In genomic region chr20:32051720-32052089, GRCh38 we compare ENCODE assay signal across 10 cellular contexts. TPM values are rescaled to one million over a fixed set of nuclear protein-coding genes. Genes with fewer than 3 reads are reported as not detected.
DNase-seq lines count a peak whose midpoint lies in the region; ATAC-seq and TF ChIP-seq lines count a peak whose summit lies in the region.
"Had no signal": no experiment of that assay in that cellular context is flagged by ENCODE, and none has a peak within 500 bp of the region (broad histone marks: within the 10 kb centered on the region; RNA-seq: fewer than 3 reads in every experiment).

No MANE protein-coding gene starts in this region.

- intact Hi-C loops in activated naive CD4-positive, alpha-beta T cell treated with anti-CD3 and anti-CD28 coated beads for 36 hours (cut with micrococcal nuclease) = no loop called here
- intact Hi-C loops in right lobe of liver (cut with DNase I) = no loop called here

- H3K27me3 Mint-ChIP-seq in activated naive CD4-positive, alpha-beta T cell treated with anti-CD3 and anti-CD28 coated beads for 36 hours (ENCODE audit: low read depth) = peaks cover 45% of the 10 kb centered on the region
- peaks cover 76% of the 10 kb centered on the region for H3K27me3 Mint-ChIP-seq in activated naive CD4-positive, alpha-beta T cell treated with anti-CD3 and anti-CD28 coated beads, Interleukin-2, amount 10 ng/mL, durations not matched to agents 7 days and 5 days
- peaks cover 48% of the 10 kb centered on the region for H3K27me3 Mint-ChIP-seq in activated T-helper 17 cell treated with anti-CD3 and anti-CD28 coated beads, Interleukin-2, amount 50 U/mL, for 72 hours

- H3K4me1 ChIP-seq in right lobe of liver = no peaks in the 10 kb centered on the region

- peaks cover 0 to 12% of the 10 kb centered on the region in 2 donors for H3K27me3 ChIP-seq in right lobe of liver

- peak overlapping the region in 2 of 3 donors; percentile 18 to 45 for H3K27ac ChIP-seq in right lobe of liver
- peak overlapping the region; percentile 59 for H3K27ac ChIP-seq in substantia nigra (ENCODE audit: low read depth, low read length, poor library complexity, severe bottlenecking)

- H3K9me3 Mint-ChIP-seq in activated naive CD4-positive, alpha-beta T cell treated with anti-CD3 and anti-CD28 coated beads for 36 hours = no peaks in the 10 kb centered on the region
- no peaks in the 10 kb centered on the region for H3K9me3 Mint-ChIP-seq in activated naive CD4-positive, alpha-beta T cell treated with anti-CD3 and anti-CD28 coated beads, Interleukin-2, amount 10 ng/mL, durations not matched to agents 7 days and 5 days
- no peaks in the 10 kb centered on the region for H3K9me3 Mint-ChIP-seq in activated T-helper 17 cell treated with anti-CD3 and anti-CD28 coated beads, Interleukin-2, amount 50 U/mL, for 72 hours

- DNase-seq in activated naive CD4-positive, alpha-beta T cell treated with anti-CD3 and anti-CD28 coated beads for 36 hours = no peak
- no peak for DNase-seq in activated naive CD4-positive, alpha-beta T cell treated with anti-CD3 and anti-CD28 coated beads, Interleukin-2, amount 10 ng/mL, durations not matched to agents 7 days and 5 days
- peak in 1 of 3 donors; percentile 45 for DNase-seq in right lobe of liver
- no peak for DNase-seq in substantia nigra (lab: John Stamatoyannopoulos, UW)
- DNase-seq: NCI-H187 treated with DMSO at 0.1 percent for 48 hours had no signal

- H3K9me3 ChIP-seq in right lobe of liver = no peaks in the 10 kb centered on the region
- H3K9me3 ChIP-seq: pancreas had no signal

- peaks cover 11% of the 10 kb centered on the region for H3K4me1 Mint-ChIP-seq in activated naive CD4-positive, alpha-beta T cell treated with anti-CD3 and anti-CD28 coated beads for 36 hours (ENCODE audit: low read depth)
- peaks cover 19% of the 10 kb centered on the region for H3K4me1 Mint-ChIP-seq in activated naive CD4-positive, alpha-beta T cell treated with anti-CD3 and anti-CD28 coated beads, Interleukin-2, amount 10 ng/mL, durations not matched to agents 7 days and 5 days
- H3K4me1 Mint-ChIP-seq in activated T-helper 17 cell treated with anti-CD3 and anti-CD28 coated beads, Interleukin-2, amount 50 U/mL, for 72 hours = peaks cover 10% of the 10 kb centered on the region

- ATAC-seq in activated T-helper 17 cell treated with anti-CD3 and anti-CD28 coated beads, Interleukin-2, amount 50 U/mL, for 72 hours (replicated peaks) = no peak
- ATAC-seq in right lobe of liver = no peak
- no peak for ATAC-seq in HG02884 (IDR thresholded peaks at IDR 0.05; ENCODE audit: unreplicated experiment)
- ATAC-seq in GM19328 (IDR thresholded peaks at IDR 0.05; ENCODE audit: unreplicated experiment) = no peak
- no peak for ATAC-seq in HG03354 (IDR thresholded peaks at IDR 0.05; ENCODE audit: poor library complexity, severe bottlenecking, unreplicated experiment)

- TF ChIP-seq POLR2A in right lobe of liver (IDR thresholded peaks at IDR 0.05) = no peak

- H3K36me3 ChIP-seq in right lobe of liver = no peaks in the 10 kb centered on the region
- H3K36me3 ChIP-seq: pancreas had no signal

- no peak for TF ChIP-seq CTCF in right lobe of liver (IDR thresholded peaks at IDR 0.05)

- H3K36me3 Mint-ChIP-seq in activated naive CD4-positive, alpha-beta T cell treated with anti-CD3 and anti-CD28 coated beads for 36 hours (ENCODE audit: low read depth) = no peaks in the 10 kb centered on the region
- H3K36me3 Mint-ChIP-seq in activated naive CD4-positive, alpha-beta T cell treated with anti-CD3 and anti-CD28 coated beads, Interleukin-2, amount 10 ng/mL, durations not matched to agents 7 days and 5 days = peaks cover 5% of the 10 kb centered on the region
- H3K36me3 Mint-ChIP-seq in activated T-helper 17 cell treated with anti-CD3 and anti-CD28 coated beads, Interleukin-2, amount 50 U/mL, for 72 hours (ENCODE audit: low read depth) = no peaks in the 10 kb centered on the region

- H3K4me3 ChIP-seq in right lobe of liver = peak overlapping the region in 2 of 3 donors; percentile 31 to 42

- no peak overlapping the region for H3K27ac Mint-ChIP-seq in activated naive CD4-positive, alpha-beta T cell treated with anti-CD3 and anti-CD28 coated beads for 36 hours
- no peak overlapping the region for H3K27ac Mint-ChIP-seq in activated naive CD4-positive, alpha-beta T cell treated with anti-CD3 and anti-CD28 coated beads, Interleukin-2, amount 10 ng/mL, durations not matched to agents 7 days and 5 days
- H3K27ac Mint-ChIP-seq in activated T-helper 17 cell treated with anti-CD3 and anti-CD28 coated beads, Interleukin-2, amount 50 U/mL, for 72 hours = no peak overlapping the region

- WGBS in right lobe of liver (ENCODE audit: insufficient coverage, low coverage, low lambda C conversion rate, missing lambda C conversion rate) = 14% methylated on average over 14 of the region's 14 CpGs

- peak overlapping the region; percentile 63 for H3K4me3 Mint-ChIP-seq in activated naive CD4-positive, alpha-beta T cell treated with anti-CD3 and anti-CD28 coated beads for 36 hours
- H3K4me3 Mint-ChIP-seq in activated naive CD4-positive, alpha-beta T cell treated with anti-CD3 and anti-CD28 coated beads, Interleukin-2, amount 10 ng/mL, durations not matched to agents 7 days and 5 days = no peak overlapping the region
- peak overlapping the region; percentile 69 for H3K4me3 Mint-ChIP-seq in activated T-helper 17 cell treated with anti-CD3 and anti-CD28 coated beads, Interleukin-2, amount 50 U/mL, for 72 hours

- CTCF ChIA-PET in activated naive CD4-positive, alpha-beta T cell treated with anti-CD3 and anti-CD28 coated beads for 36 hours (lab: Charles Lee) = no interaction called here
- CTCF ChIA-PET in activated naive CD4-positive, alpha-beta T cell treated with anti-CD3 and anti-CD28 coated beads, Interleukin-2, amount 10 ng/mL, durations not matched to agents 7 days and 5 days (lab: Charles Lee) = no interaction called here

RNA-seq across cellular contexts. Expression of gene HCK, which starts 0.3 kb away (rescaled TPM):
- not detected for total RNA-seq in activated naive CD4-positive, alpha-beta T cell treated with anti-CD3 and anti-CD28 coated beads for 36 hours
- total RNA-seq in activated T-helper 17 cell treated with anti-CD3 and anti-CD28 coated beads, Interleukin-2, amount 50 U/mL, for 72 hours = under 1 TPM; 0.13 to 0.15 TPM
- total RNA-seq in right lobe of liver = 10 to 100 TPM in 1 of 6 experiments, 1 to 10 TPM in 5; 2.9 to 17.1 (median 5.6) TPM

RNA-seq across cellular contexts. Expression of gene CCM2L, which starts 41.5 kb away (rescaled TPM):
- total RNA-seq in activated naive CD4-positive, alpha-beta T cell treated with anti-CD3 and anti-CD28 coated beads for 36 hours = not detected
- total RNA-seq in activated T-helper 17 cell treated with anti-CD3 and anti-CD28 coated beads, Interleukin-2, amount 50 U/mL, for 72 hours = not detected
- 1 to 10 TPM in 2 of 6 experiments, under 1 TPM in 4; 0.61 to 1.7 (median 0.89) TPM for total RNA-seq in right lobe of liver

RNA-seq across cellular contexts. Expression of gene TM9SF4, which starts 57.8 kb away (rescaled TPM):
- 10 to 100 TPM; 37.9 to 39.1 TPM for total RNA-seq in activated naive CD4-positive, alpha-beta T cell treated with anti-CD3 and anti-CD28 coated beads for 36 hours
- 10 to 100 TPM; 47.0 to 47.4 TPM for total RNA-seq in activated T-helper 17 cell treated with anti-CD3 and anti-CD28 coated beads, Interleukin-2, amount 50 U/mL, for 72 hours
- total RNA-seq in right lobe of liver = 10 to 100 TPM; 26.9 to 33.9 (median 30.5) TPM
